19 cellular contexts compared by ENCODE assay signal in the genomic region with DNA sequence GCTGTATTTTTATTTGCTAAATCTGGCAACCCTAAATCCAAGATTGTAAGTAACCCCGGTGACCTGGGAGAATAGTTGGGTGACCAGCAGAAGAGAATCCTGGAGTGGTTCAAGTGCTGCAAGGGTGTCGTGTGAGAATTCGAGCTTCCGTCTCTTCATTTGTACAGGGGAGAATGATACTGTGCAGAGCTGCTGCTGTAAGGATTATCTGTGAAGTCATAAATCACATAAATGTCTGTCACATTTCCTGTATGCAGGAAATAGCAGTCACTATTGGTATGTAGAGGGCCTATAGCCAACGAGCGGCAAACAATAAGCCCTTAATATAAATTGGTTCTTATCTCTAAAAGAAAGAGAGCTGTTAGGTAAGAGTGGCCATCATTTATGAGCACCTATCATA.
DNase-seq lines count a peak whose midpoint lies in the region; ATAC-seq and TF ChIP-seq lines count a peak whose summit lies in the region.
"Had no signal": no experiment of that assay in that cellular context is flagged by ENCODE, and none has a peak within 500 bp of the region (broad histone marks: within the 10 kb centered on the region; RNA-seq: fewer than 3 reads in every experiment).

No MANE protein-coding gene starts in this region.

- H3K27me3 ChIP-seq in cardiac muscle cell: no peaks in the 10 kb centered on the region
- no peaks in the 10 kb centered on the region for H3K27me3 ChIP-seq in effector memory CD4-positive, alpha-beta T cell (replicated peaks; ENCODE audit: control insufficient read depth, insufficient read depth, low read length, poor library complexity, severe bottlenecking)
- H3K27me3 ChIP-seq: BLaER1 had no signal

- no peaks in the 10 kb centered on the region for H3K36me3 ChIP-seq in cardiac muscle cell
- H3K36me3 ChIP-seq in mucosa of descending colon (ENCODE audit: low read depth): no peaks in the 10 kb centered on the region
- no peaks in the 10 kb centered on the region for H3K36me3 ChIP-seq in effector memory CD4-positive, alpha-beta T cell (ENCODE audit: control insufficient read depth, insufficient read depth, low read length)
- H3K36me3 ChIP-seq: BLaER1, HAP-1 had no signal

- TF ChIP-seq CTCF in cardiac muscle cell (IDR thresholded peaks at IDR 0.05; ENCODE audit: low read depth, low read length) (no peak), WTC11 (IDR thresholded peaks at IDR 0.05) (no peak), mucosa of descending colon (IDR thresholded peaks at IDR 0.05) (no peak)

- H3K4me3 ChIP-seq in cardiac muscle cell (no peak overlapping the region), mucosa of descending colon (no peak overlapping the region)
- no peak overlapping the region for H3K4me3 ChIP-seq in effector memory CD4-positive, alpha-beta T cell (ENCODE audit: insufficient read depth, low read depth, low read length, poor library complexity, severe bottlenecking)
- H3K4me3 ChIP-seq: A549, BLaER1, HAP-1 had no signal

- POLR2A ChIA-PET in WTC11 (lab: Charles Lee): no interaction called here

- H3K9me3 ChIP-seq in cardiac muscle cell (ENCODE audit: low read depth): no peaks in the 10 kb centered on the region
- no peaks in the 10 kb centered on the region for H3K9me3 ChIP-seq in mucosa of descending colon
- no peaks in the 10 kb centered on the region for H3K9me3 ChIP-seq in effector memory CD4-positive, alpha-beta T cell (ENCODE audit: control insufficient read depth, low read length)
- H3K9me3 ChIP-seq: A549, BLaER1, Caco-2, HAP-1 had no signal

- H3K36me3 Mint-ChIP-seq in WTC11: no peaks in the 10 kb centered on the region
- H3K36me3 Mint-ChIP-seq: CD8-positive, alpha-beta T cell had no signal

- DNase-seq in cardiac muscle cell (ENCODE audit: low read depth in 1 of 2, low spot score in 1 of 2): peak in 1 of 2 donors; percentile 90
- no peak for DNase-seq in left cardiac atrium
- no peak for DNase-seq in WTC11 (ENCODE audit: low spot score)
- no peak for DNase-seq in mucosa of descending colon
- DNase-seq in effector memory CD4-positive, alpha-beta T cell: no peak
- DNase-seq: 8988T; Caco-2; CD4-positive, CD25-positive, alpha-beta regulatory T cell; CD8-positive, alpha-beta T cell; DMS153; DND-41; GOT3 had no signal

- peak overlapping the region; percentile 99 for H3K27ac ChIP-seq in cardiac muscle cell
- no peak overlapping the region for H3K27ac ChIP-seq in effector memory CD4-positive, alpha-beta T cell (ENCODE audit: insufficient read depth, low read length, poor library complexity, severe bottlenecking)
- H3K27ac ChIP-seq: A549, BLaER1, C4-2B had no signal

- H3K4me1 ChIP-seq in cardiac muscle cell (ENCODE audit: low read depth) (peaks cover 83% of the 10 kb centered on the region), mucosa of descending colon (ENCODE audit: low read depth) (no peaks in the 10 kb centered on the region)
- H3K4me1 ChIP-seq in effector memory CD4-positive, alpha-beta T cell (ENCODE audit: control insufficient read depth, insufficient read depth, low read length, poor library complexity, severe bottlenecking): no peaks in the 10 kb centered on the region
- H3K4me1 ChIP-seq: A549, BLaER1, HAP-1 had no signal

- CTCF ChIA-PET in WTC11 (lab: Charles Lee): interaction anchor here (1.4 kb wide), 1 partner anchor 22 kb away, joined by 5 read pairs; no protein-coding TSS in a partner anchor

- H3K9me3 Mint-ChIP-seq in WTC11: no peaks in the 10 kb centered on the region
- H3K9me3 Mint-ChIP-seq: CD4-positive, CD25-positive, alpha-beta regulatory T cell; CD8-positive, alpha-beta T cell had no signal

- H3K27me3 Mint-ChIP-seq in WTC11 (ENCODE audit: low read depth): no peaks in the 10 kb centered on the region
- H3K27me3 Mint-ChIP-seq: CD4-positive, CD25-positive, alpha-beta regulatory T cell had no signal

- no peak overlapping the region for H3K4me3 Mint-ChIP-seq in WTC11
- H3K4me3 Mint-ChIP-seq: B cell; CD4-positive, CD25-positive, alpha-beta regulatory T cell; CD8-positive, alpha-beta T cell had no signal

- H3K4me1 Mint-ChIP-seq in WTC11: peaks cover 2% of the 10 kb centered on the region; the same call in 1 of the 2 replicates
- H3K4me1 Mint-ChIP-seq: B cell; CD4-positive, CD25-positive, alpha-beta regulatory T cell had no signal

- ATAC-seq in left cardiac atrium: no peak
- ATAC-seq in WTC11: no peak
- ATAC-seq in mucosa of descending colon: peak; percentile 70
- ATAC-seq in GM19452 (IDR thresholded peaks at IDR 0.05; ENCODE audit: unreplicated experiment): no peak
- ATAC-seq in HG02642 (IDR thresholded peaks at IDR 0.05; ENCODE audit: poor library complexity, unreplicated experiment): no peak
- ATAC-seq: A549; CD8-positive, alpha-beta T cell had no signal

- H3K27ac Mint-ChIP-seq in WTC11: no peak overlapping the region
- H3K27ac Mint-ChIP-seq: B cell; CD4-positive, CD25-positive, alpha-beta regulatory T cell; CD8-positive, alpha-beta T cell had no signal

- intact Hi-C loops in left cardiac atrium (cut with DNase I): no loop called here
- intact Hi-C loops in mucosa of descending colon (cut with DNase I, micrococcal nuclease): no loop called here

TF ChIP-seq in WTC11, 78 proteins besides CTCF, POLR2A, EP300 and RAD21:
- TF ChIP-seq, protein P1, sequence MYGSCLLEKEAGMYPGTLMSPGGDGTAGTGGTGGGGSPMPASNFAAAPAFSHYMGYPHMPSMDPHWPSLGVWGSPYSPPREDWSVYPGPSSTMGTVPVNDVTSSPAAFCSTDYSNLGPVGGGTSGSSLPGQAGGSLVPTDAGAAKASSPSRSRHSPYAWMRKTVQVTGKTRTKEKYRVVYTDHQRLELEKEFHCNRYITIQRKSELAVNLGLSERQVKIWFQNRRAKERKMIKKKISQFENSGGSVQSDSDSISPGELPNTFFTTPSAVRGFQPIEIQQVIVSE (CRISPR knock-in tag; IDR thresholded peaks at IDR 0.05; ENCODE audit: borderline replicate concordance): peak; percentile 85
- TF ChIP-seq, protein P2, sequence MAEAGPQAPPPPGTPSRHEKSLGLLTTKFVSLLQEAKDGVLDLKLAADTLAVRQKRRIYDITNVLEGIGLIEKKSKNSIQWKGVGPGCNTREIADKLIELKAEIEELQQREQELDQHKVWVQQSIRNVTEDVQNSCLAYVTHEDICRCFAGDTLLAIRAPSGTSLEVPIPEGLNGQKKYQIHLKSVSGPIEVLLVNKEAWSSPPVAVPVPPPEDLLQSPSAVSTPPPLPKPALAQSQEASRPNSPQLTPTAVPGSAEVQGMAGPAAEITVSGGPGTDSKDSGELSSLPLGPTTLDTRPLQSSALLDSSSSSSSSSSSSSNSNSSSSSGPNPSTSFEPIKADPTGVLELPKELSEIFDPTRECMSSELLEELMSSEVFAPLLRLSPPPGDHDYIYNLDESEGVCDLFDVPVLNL (CRISPR knock-in tag; IDR thresholded peaks at IDR 0.05; ENCODE audit: borderline replicate concordance, low read depth): no peak
